Comparison of ENCODE assay signal across 21 cellular contexts in genomic region chr6:42707595-42707994, GRCh38. TPM values are rescaled to one million over a fixed set of nuclear protein-coding genes. Genes with fewer than 3 reads are reported as not detected.
"Had no signal": no experiment of that assay in that cellular context is flagged by ENCODE, and none has a peak within 500 bp of the region (broad histone marks: within the 10 kb centered on the region; RNA-seq: fewer than 3 reads in every experiment).

No MANE protein-coding gene starts in this region.

- H3K9me3 Mint-ChIP-seq: immature natural killer cell had no signal

- H3K4me1 Mint-ChIP-seq: immature natural killer cell had no signal

- ATAC-seq: mucosa of descending colon; naive thymus-derived CD4-positive, alpha-beta T cell; sciatic nerve had no signal

- H3K27ac Mint-ChIP-seq: immature natural killer cell; nephron progenitor cell; neural progenitor cell; progenitor cell of endocrine pancreas; stimulated activated naive CD8-positive, alpha-beta T cell treated with anti-CD3 and anti-CD28 coated beads, Interleukin-15, Interleukin-2, amounts not matched to agents 100 ng/mL and 50 ng/mL, for 24 hours had no signal

- H3K4me3 Mint-ChIP-seq: immature natural killer cell; naive thymus-derived CD4-positive, alpha-beta T cell; nephron progenitor cell; neural progenitor cell; stimulated activated naive CD8-positive, alpha-beta T cell treated with anti-CD3 and anti-CD28 coated beads, Interleukin-15, Interleukin-2, amounts not matched to agents 100 ng/mL and 50 ng/mL, for 24 hours had no signal

- H3K27me3 Mint-ChIP-seq: progenitor cell of endocrine pancreas; stimulated activated naive CD8-positive, alpha-beta T cell treated with anti-CD3 and anti-CD28 coated beads, Interleukin-15, Interleukin-2, amounts not matched to agents 100 ng/mL and 50 ng/mL, for 24 hours had no signal

- H3K36me3 Mint-ChIP-seq: immature natural killer cell, neural progenitor cell had no signal

- DNase-seq: hypothalamus; immature natural killer cell; islet precursor cell; left ventricle myocardium inferior; mesendoderm; midbrain; mucosa of descending colon; naive thymus-derived CD4-positive, alpha-beta T cell; nephron progenitor cell; ovary; stimulated activated CD4-positive, alpha-beta T cell treated with anti-CD3 and anti-CD28 coated beads, Interleukin-12 subunit alpha, Interleukin-12 subunit beta, amount 100 ng/mL, for 4 hours; stimulated activated CD4-positive, alpha-beta T cell treated with anti-CD3 and anti-CD28 coated beads, Interleukin-15, amount 100 ng/mL, for 24 hours; stimulated activated CD4-positive, alpha-beta T cell treated with anti-CD3 and anti-CD28 coated beads, Interleukin-2, amount 100 ng/mL, for 24 hours; stimulated activated CD4-positive, alpha-beta T cell treated with anti-CD3 and anti-CD28 coated beads, Interleukin-4, amount 100 ng/mL, for 1 hour; stimulated activated naive CD4-positive, alpha-beta T cell; trophoblast cell; upper lobe of right lung had no signal

RNA-seq across cellular contexts. Expression of gene PRPH2, which starts 14.8 kb away (rescaled TPM):
- total RNA-seq: naive thymus-derived CD4-positive, alpha-beta T cell; progenitor cell of endocrine pancreas had no signal
